Comparison of ENCODE assay signal across 1 cellular context in the genomic region with DNA sequence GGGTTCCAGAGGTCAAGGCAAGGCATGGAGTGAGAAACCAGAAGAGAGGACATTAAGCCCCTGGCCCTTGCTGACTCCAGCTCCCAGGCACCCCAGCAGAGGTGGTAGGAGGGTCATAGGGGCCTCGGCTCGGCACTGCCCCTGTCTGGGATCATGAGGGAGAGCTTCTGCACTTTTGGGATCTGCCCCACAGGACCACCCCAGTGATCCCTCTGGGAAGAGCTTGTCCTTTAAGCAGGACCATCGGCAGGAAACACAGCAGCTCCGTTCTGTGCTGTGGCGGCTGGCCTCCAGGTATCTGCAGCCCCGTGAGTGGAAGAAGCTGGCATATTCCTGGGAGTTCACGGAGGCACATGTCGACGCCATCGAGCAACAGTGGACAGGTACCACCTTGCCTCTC.
TF ChIP-seq lines count a peak whose summit lies in the region.

No MANE protein-coding gene starts in this region.

TF ChIP-seq in HCT116, 20 proteins besides CTCF, POLR2A, EP300 and RAD21 (continued from another document):
- TF ChIP-seq, protein P1, sequence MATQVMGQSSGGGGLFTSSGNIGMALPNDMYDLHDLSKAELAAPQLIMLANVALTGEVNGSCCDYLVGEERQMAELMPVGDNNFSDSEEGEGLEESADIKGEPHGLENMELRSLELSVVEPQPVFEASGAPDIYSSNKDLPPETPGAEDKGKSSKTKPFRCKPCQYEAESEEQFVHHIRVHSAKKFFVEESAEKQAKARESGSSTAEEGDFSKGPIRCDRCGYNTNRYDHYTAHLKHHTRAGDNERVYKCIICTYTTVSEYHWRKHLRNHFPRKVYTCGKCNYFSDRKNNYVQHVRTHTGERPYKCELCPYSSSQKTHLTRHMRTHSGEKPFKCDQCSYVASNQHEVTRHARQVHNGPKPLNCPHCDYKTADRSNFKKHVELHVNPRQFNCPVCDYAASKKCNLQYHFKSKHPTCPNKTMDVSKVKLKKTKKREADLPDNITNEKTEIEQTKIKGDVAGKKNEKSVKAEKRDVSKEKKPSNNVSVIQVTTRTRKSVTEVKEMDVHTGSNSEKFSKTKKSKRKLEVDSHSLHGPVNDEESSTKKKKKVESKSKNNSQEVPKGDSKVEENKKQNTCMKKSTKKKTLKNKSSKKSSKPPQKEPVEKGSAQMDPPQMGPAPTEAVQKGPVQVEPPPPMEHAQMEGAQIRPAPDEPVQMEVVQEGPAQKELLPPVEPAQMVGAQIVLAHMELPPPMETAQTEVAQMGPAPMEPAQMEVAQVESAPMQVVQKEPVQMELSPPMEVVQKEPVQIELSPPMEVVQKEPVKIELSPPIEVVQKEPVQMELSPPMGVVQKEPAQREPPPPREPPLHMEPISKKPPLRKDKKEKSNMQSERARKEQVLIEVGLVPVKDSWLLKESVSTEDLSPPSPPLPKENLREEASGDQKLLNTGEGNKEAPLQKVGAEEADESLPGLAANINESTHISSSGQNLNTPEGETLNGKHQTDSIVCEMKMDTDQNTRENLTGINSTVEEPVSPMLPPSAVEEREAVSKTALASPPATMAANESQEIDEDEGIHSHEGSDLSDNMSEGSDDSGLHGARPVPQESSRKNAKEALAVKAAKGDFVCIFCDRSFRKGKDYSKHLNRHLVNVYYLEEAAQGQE (IDR thresholded peaks at IDR 0.05; ENCODE audit: low read depth): no peak
- TF ChIP-seq YY1 (IDR thresholded peaks at IDR 0.05; ENCODE audit: extremely low read depth, insufficient replicate concordance, low read depth, low read length) (no peak), EZH2 (IDR thresholded peaks at IDR 0.05) (no peak), EZH2phosphoT487 (IDR thresholded peaks at IDR 0.05; ENCODE audit: borderline replicate concordance) (no peak), MAX (IDR thresholded peaks at IDR 0.05) (no peak), SRF (IDR thresholded peaks at IDR 0.05; ENCODE audit: low read depth) (no peak), JUND (IDR thresholded peaks at IDR 0.05) (no peak), CEBPB (IDR thresholded peaks at IDR 0.05; ENCODE audit: low read depth) (no peak), ZFX (IDR thresholded peaks at IDR 0.05) (no peak), POLR2AphosphoS5 (IDR thresholded peaks at IDR 0.05; ENCODE audit: low read depth, low read length) (no peak), ZNF274 (IDR thresholded peaks at IDR 0.05; ENCODE audit: low read depth, low read length) (no peak), TCF7L2 (IDR thresholded peaks at IDR 0.05; ENCODE audit: borderline replicate concordance, extremely low read depth, insufficient read depth, insufficient read length) (no peak), SIN3A (IDR thresholded peaks at IDR 0.05; ENCODE audit: low read depth) (no peak), CBX3 (IDR thresholded peaks at IDR 0.05; ENCODE audit: low read depth) (no peak)
- TF ChIP-seq, protein P2, sequence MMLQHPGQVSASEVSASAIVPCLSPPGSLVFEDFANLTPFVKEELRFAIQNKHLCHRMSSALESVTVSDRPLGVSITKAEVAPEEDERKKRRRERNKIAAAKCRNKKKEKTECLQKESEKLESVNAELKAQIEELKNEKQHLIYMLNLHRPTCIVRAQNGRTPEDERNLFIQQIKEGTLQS (IDR thresholded peaks at IDR 0.05): no peak
- TF ChIP-seq, protein P3, sequence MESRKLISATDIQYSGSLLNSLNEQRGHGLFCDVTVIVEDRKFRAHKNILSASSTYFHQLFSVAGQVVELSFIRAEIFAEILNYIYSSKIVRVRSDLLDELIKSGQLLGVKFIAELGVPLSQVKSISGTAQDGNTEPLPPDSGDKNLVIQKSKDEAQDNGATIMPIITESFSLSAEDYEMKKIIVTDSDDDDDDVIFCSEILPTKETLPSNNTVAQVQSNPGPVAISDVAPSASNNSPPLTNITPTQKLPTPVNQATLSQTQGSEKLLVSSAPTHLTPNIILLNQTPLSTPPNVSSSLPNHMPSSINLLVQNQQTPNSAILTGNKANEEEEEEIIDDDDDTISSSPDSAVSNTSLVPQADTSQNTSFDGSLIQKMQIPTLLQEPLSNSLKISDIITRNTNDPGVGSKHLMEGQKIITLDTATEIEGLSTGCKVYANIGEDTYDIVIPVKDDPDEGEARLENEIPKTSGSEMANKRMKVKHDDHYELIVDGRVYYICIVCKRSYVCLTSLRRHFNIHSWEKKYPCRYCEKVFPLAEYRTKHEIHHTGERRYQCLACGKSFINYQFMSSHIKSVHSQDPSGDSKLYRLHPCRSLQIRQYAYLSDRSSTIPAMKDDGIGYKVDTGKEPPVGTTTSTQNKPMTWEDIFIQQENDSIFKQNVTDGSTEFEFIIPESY (IDR thresholded peaks at IDR 0.05; ENCODE audit: extremely low read depth, insufficient replicate concordance, low read length): no peak
